ENCODE assay signal across 14 cellular contexts in genomic region chr14:103692159-103692558, GRCh38. TPM values are rescaled to one million over a fixed set of nuclear protein-coding genes. Genes with fewer than 3 reads are reported as not detected.
DNase-seq lines count a peak whose midpoint lies in the region; ATAC-seq lines count a peak whose summit lies in the region.
"Had no signal": no experiment of that assay in that cellular context is flagged by ENCODE, and none has a peak within 500 bp of the region (broad histone marks: within the 10 kb centered on the region; RNA-seq: fewer than 3 reads in every experiment).

No MANE protein-coding gene starts in this region.

- peak; percentile 23 for ATAC-seq in GM18907 (IDR thresholded peaks at IDR 0.05; ENCODE audit: unreplicated experiment)
- ATAC-seq in GM21737 (IDR thresholded peaks at IDR 0.05; ENCODE audit: unreplicated experiment) = peak; percentile 15
- ATAC-seq in HG03354 (IDR thresholded peaks at IDR 0.05; ENCODE audit: poor library complexity, severe bottlenecking, unreplicated experiment) = peak; percentile 35
- ATAC-seq: activated naive CD4-positive, alpha-beta T cell treated with anti-CD3 and anti-CD28 coated beads, Interleukin-2, amount 50 U/mL, for 72 hours had no signal

- intact Hi-C loops in posterior vena cava (cut with DNase I) = no loop called here

- peak; percentile 47 for DNase-seq in posterior vena cava (ENCODE audit: low spot score)
- DNase-seq in NCI-H2196 (lab: John Stamatoyannopoulos, UW; ENCODE audit: unreplicated experiment) = no peak
- no peak for DNase-seq in GM19240 (ENCODE audit: insufficient read length, low spot score)
- DNase-seq in DMS153 treated with DMSO at 0.1 percent for 48 hours (lab: John Stamatoyannopoulos, UW; ENCODE audit: unreplicated experiment) = no peak
- DNase-seq in NCI-H2227 (lab: John Stamatoyannopoulos, UW; ENCODE audit: unreplicated experiment) = no peak
- DNase-seq: activated CD8-positive, alpha-beta memory T cell treated with anti-CD3 and anti-CD28 coated beads for 24 hours; CD8-positive, alpha-beta memory T cell; NCI-H446; RPMI8226; T-helper 9 cell had no signal

RNA-seq across cellular contexts. Expression of gene XRCC3, which starts 23.1 kb away (rescaled TPM):
- 1 to 10 TPM; 4.0 to 4.9 TPM for total RNA-seq in posterior vena cava

RNA-seq across cellular contexts. Expression of gene ZFYVE21, which starts 23.5 kb away (rescaled TPM):
- total RNA-seq in posterior vena cava = 10 to 100 TPM; 57.2 to 59.5 TPM
